In the genomic region with DNA sequence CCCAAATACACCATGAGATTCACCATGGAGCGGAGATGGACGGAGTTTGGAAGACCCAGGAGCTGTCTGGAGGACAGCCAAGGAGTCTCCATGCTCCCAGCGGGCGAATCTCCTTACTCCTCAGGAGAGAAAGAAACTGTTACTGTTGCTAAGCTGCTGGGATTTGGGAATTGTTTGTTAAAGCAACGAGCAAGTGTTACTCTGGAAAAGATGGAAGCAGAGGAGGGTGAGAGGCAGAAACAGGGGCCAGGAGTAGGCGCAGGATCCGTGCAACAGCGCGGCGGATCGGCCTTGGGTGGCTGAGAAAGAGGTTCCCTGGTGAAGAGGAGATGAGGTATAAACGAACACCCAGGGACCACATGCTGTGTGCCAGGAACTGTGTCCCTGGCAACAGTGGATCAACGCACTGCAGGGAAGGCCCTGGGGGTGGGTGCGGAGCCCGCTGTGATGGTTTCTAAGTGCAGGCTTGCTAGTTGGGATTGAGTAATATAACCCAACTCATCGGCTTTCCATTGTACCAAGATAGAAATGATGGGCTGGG, we compare ENCODE assay signal across 18 cellular contexts.
DNase-seq lines count a peak whose midpoint lies in the region; ATAC-seq and TF ChIP-seq lines count a peak whose summit lies in the region.
"Had no signal": no experiment of that assay in that cellular context is flagged by ENCODE, and none has a peak within 500 bp of the region (broad histone marks: within the 10 kb centered on the region; RNA-seq: fewer than 3 reads in every experiment).

No MANE protein-coding gene starts in this region.

- H3K27ac Mint-ChIP-seq in type B pancreatic cell = no peak overlapping the region

- H3K9me3 ChIP-seq in SK-N-MC (ENCODE audit: low read depth, low read length) (no peaks in the 10 kb centered on the region), ovary (no peaks in the 10 kb centered on the region)
- H3K9me3 ChIP-seq: SJCRH30 had no signal

- H3K27ac ChIP-seq in SK-N-MC (no peak overlapping the region), ovary (no peak overlapping the region)
- H3K27ac ChIP-seq: SJCRH30 had no signal

- no peaks in the 10 kb centered on the region for H3K4me1 ChIP-seq in ovary (ENCODE audit: insufficient read depth)
- H3K4me1 ChIP-seq: BE2C, SJCRH30 had no signal

- no peak overlapping the region for H3K9ac ChIP-seq in SK-N-MC (ENCODE audit: insufficient read length)

- TF ChIP-seq POLR2A in ovary (IDR thresholded peaks at IDR 0.05) = no peak

- H3K36me3 ChIP-seq in SK-N-MC (ENCODE audit: insufficient read depth, low read length) (no peaks in the 10 kb centered on the region), ovary (no peaks in the 10 kb centered on the region)
- H3K36me3 ChIP-seq: BE2C, SJCRH30 had no signal

- H3K27me3 ChIP-seq in ovary = no peaks in the 10 kb centered on the region
- H3K27me3 ChIP-seq: BE2C had no signal

- WGBS in ovary, 3 donors = 64 to 67% (median 64%) methylated on average over 16 of the region's 16 CpGs

- H3K9me3 Mint-ChIP-seq in type B pancreatic cell = no peaks in the 10 kb centered on the region

- intact Hi-C loops in ovary (cut with DNase I) = no loop called here

- ATAC-seq in GM21825 (IDR thresholded peaks at IDR 0.05; ENCODE audit: unreplicated experiment) = no peak
- ATAC-seq in HG02623 (IDR thresholded peaks at IDR 0.05; ENCODE audit: unreplicated experiment) = no peak
- ATAC-seq: Panc1 had no signal

- TF ChIP-seq EP300 in ovary (IDR thresholded peaks at IDR 0.05) = no peak

- no peak overlapping the region for H3K4me3 Mint-ChIP-seq in type B pancreatic cell
- H3K4me3 Mint-ChIP-seq: CD4-positive, CD25-positive, alpha-beta regulatory T cell had no signal

- TF ChIP-seq CTCF in type B pancreatic cell (conservative IDR thresholded peaks at IDR 0.05) (no peak), ovary (IDR thresholded peaks at IDR 0.05) (no peak)

- peaks cover 31% of the 10 kb centered on the region for H3K27me3 Mint-ChIP-seq in type B pancreatic cell
- H3K27me3 Mint-ChIP-seq: CD4-positive, CD25-positive, alpha-beta regulatory T cell had no signal

- H3K4me3 ChIP-seq in SK-N-MC (peak overlapping the region; percentile 64), ovary (no peak overlapping the region)
- H3K4me3 ChIP-seq: SJCRH30 had no signal

- DNase-seq in activated effector memory CD4-positive, alpha-beta T cell treated with anti-CD3 and anti-CD28 coated beads, Interleukin-2, amount 50 U/mL, for 16 hours = peak; percentile 31
- DNase-seq in activated effector memory CD4-positive, alpha-beta T cell treated with Interleukin-2 at 50 U/mL for 16 hours = no peak
- DNase-seq in SK-N-MC (ENCODE audit: low read depth, low spot score) (peak; percentile 47), mesenteric fat pad (ENCODE audit: low spot score) (peak; percentile 59), type B pancreatic cell (ENCODE audit: extremely low spot score, unreplicated experiment) (peak; percentile 29), ovary (no peak)
- DNase-seq: BE2C; CD4-positive, CD25-positive, alpha-beta regulatory T cell; DMS79; Kasumi-1; NCI-H1930; NCI-H226; NCI-H524 treated with DMSO at 0.1 percent for 48 hours; NCI-H82; SJCRH30 had no signal

- H3K4me1 Mint-ChIP-seq in type B pancreatic cell (ENCODE audit: unreplicated experiment) = no peaks in the 10 kb centered on the region
- H3K4me1 Mint-ChIP-seq: CD4-positive, CD25-positive, alpha-beta regulatory T cell had no signal

- no peaks in the 10 kb centered on the region for H3K36me3 Mint-ChIP-seq in type B pancreatic cell
- H3K36me3 Mint-ChIP-seq: CD4-positive, CD25-positive, alpha-beta regulatory T cell had no signal

Comparison
In these comparisons a context has a peak if more than half of its experiments do, and no peak if none do; other contexts are left out.
1. DNase-seq: peak in activated effector memory CD4-positive, alpha-beta T cell treated with anti-CD3 and anti-CD28 coated beads, Interleukin-2, amount 50 U/mL, for 16 hours (single experiment), SK-N-MC (single experiment), mesenteric fat pad (single experiment) and type B pancreatic cell (single experiment); none in activated effector memory CD4-positive, alpha-beta T cell treated with Interleukin-2 at 50 U/mL for 16 hours (single experiment) and ovary (0 of 5).